8 cellular contexts compared by ENCODE assay signal in genomic region chr11:76445122-76446084, GRCh38. TPM values are rescaled to one million over a fixed set of nuclear protein-coding genes. Genes with fewer than 3 reads are reported as not detected.
A peak's percentile ranks its signal among the peaks of the same experiment; 100 is the strongest.
DNase-seq lines count a peak whose midpoint lies in the region; ATAC-seq and TF ChIP-seq lines count a peak whose summit lies in the region.

No MANE protein-coding gene starts in this region.

- peak overlapping the region; percentile 95 for H3K4me2 ChIP-seq in fibroblast of lung (ENCODE audit: extremely low read depth, insufficient read depth, low read length)

- BruUV-seq in Caco-2 (replicated peaks; lab: Mats Ljungman, UMichigan) (no TSS peak), Panc1 (replicated peaks; lab: Mats Ljungman, UMichigan) (no TSS peak)

- H3K27ac ChIP-seq in Panc1 (ENCODE audit: low read length): peak overlapping the region; percentile 100
- H3K27ac ChIP-seq in fibroblast of lung (ENCODE audit: insufficient read depth, low read length): peak overlapping the region; percentile 94

- H3K9ac ChIP-seq in fibroblast of lung (ENCODE audit: insufficient read depth, low read length): peak overlapping the region; percentile 93

- intact Hi-C loops in Caco-2 (cut with micrococcal nuclease; ENCODE audit: unreplicated experiment) (loop anchor here (1.0 to 10.0 kb wide), 7 partner anchors 10 to 415 kb away; partner anchors contain the start of genes ACER3, LRRC32 and WNT11), Panc1 (cut with micrococcal nuclease; ENCODE audit: unreplicated experiment) (no loop called here)

- H3K4me3 Mint-ChIP-seq in Caco-2 (ENCODE audit: unreplicated experiment) (peak overlapping the region; percentile 98), naive B cell (peak overlapping the region; percentile 90 to 99 (median 96))
- peak overlapping the region; percentile 96 for H3K4me3 Mint-ChIP-seq in stimulated activated effector memory CD8-positive, alpha-beta T cell treated with anti-CD3 and anti-CD28 coated beads, Interleukin-12 subunit alpha, Interleukin-12 subunit beta, amount 100 ng/mL, for 72 hours

- H3K4me1 Mint-ChIP-seq in Caco-2 (ENCODE audit: low read depth, unreplicated experiment): peaks cover 34% of the 10 kb centered on the region
- H3K4me1 Mint-ChIP-seq in naive B cell: peaks cover 36 to 44% (median 43%) of the 10 kb centered on the region in 3 donors
- peaks cover 39% of the 10 kb centered on the region for H3K4me1 Mint-ChIP-seq in stimulated activated effector memory CD8-positive, alpha-beta T cell treated with anti-CD3 and anti-CD28 coated beads, Interleukin-12 subunit alpha, Interleukin-12 subunit beta, amount 100 ng/mL, for 72 hours

- H2AFZ ChIP-seq in fibroblast of lung (ENCODE audit: low read length): peak overlapping the region; percentile 58

- DNase-seq in Caco-2 (peak; percentile 98 to 99), Panc1 (ENCODE audit: low read depth, low spot score) (peak; percentile 42), fibroblast of lung (ENCODE audit: low read depth in 2 of 2) (peak; percentile 83 to 93), naive B cell (peak; percentile 20)
- DNase-seq in activated T-helper 1 cell treated with anti-CD3 and anti-CD28 coated beads, Interleukin-2, amount 50 U/mL, for 16 hours (ENCODE audit: low read depth in 1 of 2, low spot score in 1 of 2): peak; percentile 6 to 25
- peak; percentile 37 to 75 for DNase-seq in stimulated activated effector memory CD8-positive, alpha-beta T cell treated with anti-CD3 and anti-CD28 coated beads, Interleukin-12 subunit alpha, Interleukin-12 subunit beta, amount 100 ng/mL, for 72 hours (ENCODE audit: low spot score in 2 of 2)

- H3K27me3 ChIP-seq in Caco-2 (replicated peaks; ENCODE audit: control insufficient read depth, insufficient read depth, low read length) (no peaks in the 10 kb centered on the region), Panc1 (ENCODE audit: control insufficient read depth, insufficient read depth, low read length) (no peaks in the 10 kb centered on the region), fibroblast of lung (ENCODE audit: control insufficient read depth, insufficient read depth, low read length) (no peaks in the 10 kb centered on the region)

- peak overlapping the region; percentile 99 for H3K27ac Mint-ChIP-seq in Caco-2 (ENCODE audit: unreplicated experiment)
- peak overlapping the region; percentile 94 to 99 (median 97) for H3K27ac Mint-ChIP-seq in naive B cell
- H3K27ac Mint-ChIP-seq in stimulated activated effector memory CD8-positive, alpha-beta T cell treated with anti-CD3 and anti-CD28 coated beads, Interleukin-12 subunit alpha, Interleukin-12 subunit beta, amount 100 ng/mL, for 72 hours: peak overlapping the region; percentile 99

- TF ChIP-seq RAD21 in Ishikawa (IDR thresholded peaks at IDR 0.05; ENCODE audit: low read depth): no peak; the same call in 1 of the 2 replicates

- TF ChIP-seq EP300 in Ishikawa (IDR thresholded peaks at IDR 0.05; ENCODE audit: borderline replicate concordance): no peak

- no peaks in the 10 kb centered on the region for H3K9me3 ChIP-seq in Caco-2
- H3K9me3 ChIP-seq in Panc1 (ENCODE audit: control insufficient read depth, insufficient read depth, low read depth, low read length): no peaks in the 10 kb centered on the region
- H3K9me3 ChIP-seq in fibroblast of lung (ENCODE audit: control insufficient read depth, insufficient read depth, low read depth, low read length): no peaks in the 10 kb centered on the region

- in situ Hi-C loops in Panc1 (cut with HindIII; ENCODE audit: low pct_unique_long_range_greater_than_20kb, low sequenced_read_pairs): no loop called here

- H4K20me1 ChIP-seq in fibroblast of lung (ENCODE audit: control insufficient read depth, extremely low read depth, insufficient read depth, low read length): no peaks in the 10 kb centered on the region

- H3K36me3 ChIP-seq in Caco-2 (ENCODE audit: control insufficient read depth, insufficient read depth, low read length) (no peaks in the 10 kb centered on the region), Panc1 (ENCODE audit: control insufficient read depth, insufficient read depth, low read length) (peaks cover 21% of the 10 kb centered on the region), fibroblast of lung (ENCODE audit: control insufficient read depth, insufficient read depth, low read length) (peaks cover 2% of the 10 kb centered on the region)

- H3K9me3 Mint-ChIP-seq in Caco-2 (ENCODE audit: unreplicated experiment) (no peaks in the 10 kb centered on the region), naive B cell (no peaks in the 10 kb centered on the region)
- H3K9me3 Mint-ChIP-seq in stimulated activated effector memory CD8-positive, alpha-beta T cell treated with anti-CD3 and anti-CD28 coated beads, Interleukin-12 subunit alpha, Interleukin-12 subunit beta, amount 100 ng/mL, for 72 hours: no peaks in the 10 kb centered on the region

- H3K36me3 Mint-ChIP-seq in Caco-2 (ENCODE audit: insufficient read depth, unreplicated experiment) (peaks cover 57% of the 10 kb centered on the region), naive B cell (peaks cover 0 to 4% of the 10 kb centered on the region in 2 donors)
- peaks cover 59% of the 10 kb centered on the region for H3K36me3 Mint-ChIP-seq in stimulated activated effector memory CD8-positive, alpha-beta T cell treated with anti-CD3 and anti-CD28 coated beads, Interleukin-12 subunit alpha, Interleukin-12 subunit beta, amount 100 ng/mL, for 72 hours

- H3K27me3 Mint-ChIP-seq in Caco-2 (ENCODE audit: insufficient read depth, unreplicated experiment) (no peaks in the 10 kb centered on the region), naive B cell (no peaks in the 10 kb centered on the region)

- peak overlapping the region; percentile 92 for H3K4me3 ChIP-seq in Caco-2 (ENCODE audit: low read depth, low read length)
- peak overlapping the region; percentile 91 to 99 for H3K4me3 ChIP-seq in Panc1 (ENCODE audit: low read depth in 2 of 2, low read length in 2 of 2)
- H3K4me3 ChIP-seq in fibroblast of lung (replicated peaks in 1 of 4; ENCODE audit: control extremely low read depth in 1 of 4, insufficient read depth in 1 of 4, low read depth in 3 of 4, low read length in 4 of 4): peak overlapping the region; percentile 80 to 97 (median 92)

- H3K79me2 ChIP-seq in fibroblast of lung (ENCODE audit: control insufficient read depth, insufficient read depth, low read length): peaks cover 20% of the 10 kb centered on the region

- TF ChIP-seq CTCF in Caco-2 (IDR thresholded peaks at IDR 0.05; ENCODE audit: insufficient read depth in 1 of 2, low read depth in 1 of 2, low read length in 1 of 2, severe bottlenecking in 1 of 2, unreplicated experiment in 1 of 2) (peak; percentile 24 to 68), Panc1 (IDR thresholded peaks at IDR 0.05) (no peak), fibroblast of lung (conservative IDR thresholded peaks at IDR 0.05 in 1 of 2, IDR thresholded peaks at IDR 0.05 in 1 of 2; ENCODE audit: low read depth in 1 of 2, low read length in 2 of 2) (no peak)

- CTCF ChIA-PET in Caco-2 (lab: Charles Lee): interaction anchor here (0.6 to 2.6 kb wide), 13 partner anchors 10 to 602 kb away, joined by 3 to 21 read pairs (median 6); partner anchors contain the start of gene TSKU
- CTCF ChIA-PET in Panc1 (lab: Charles Lee): interaction anchor here (0.6 to 1.4 kb wide), 4 partner anchors 30 to 319 kb away, joined by 3 to 4 read pairs (median 4); no protein-coding TSS in a partner anchor

- H3K4me1 ChIP-seq in Caco-2 (peaks cover 15% of the 10 kb centered on the region), Panc1 (ENCODE audit: control insufficient read depth, insufficient read depth, low read length) (peaks cover 13% of the 10 kb centered on the region), fibroblast of lung (ENCODE audit: control insufficient read depth, extremely low read depth, insufficient read depth, low read length) (no peaks in the 10 kb centered on the region)

- peak; percentile 19 for ATAC-seq in GM21515 (IDR thresholded peaks at IDR 0.05; ENCODE audit: unreplicated experiment)
- ATAC-seq in Panc1: peak; percentile 87
- peak; percentile 3 to 5 for ATAC-seq in naive B cell (ENCODE audit: low read depth in 2 of 2)
- peak; percentile 55 for ATAC-seq in stimulated activated effector memory CD8-positive, alpha-beta T cell treated with anti-CD3 and anti-CD28 coated beads, Interleukin-12 subunit alpha, Interleukin-12 subunit beta, amount 100 ng/mL, for 72 hours

- POLR2A ChIA-PET in Caco-2 (lab: Charles Lee): interaction anchor here (0.6 to 1.0 kb wide), 4 partner anchors 9 to 659 kb away, joined by 3 to 9 read pairs (median 5); no protein-coding TSS in a partner anchor
- POLR2A ChIA-PET in Panc1 (lab: Charles Lee): no interaction called here

TF ChIP-seq in Ishikawa, 13 proteins besides CTCF, POLR2A, EP300 and RAD21:
- TF ChIP-seq, protein P1, sequence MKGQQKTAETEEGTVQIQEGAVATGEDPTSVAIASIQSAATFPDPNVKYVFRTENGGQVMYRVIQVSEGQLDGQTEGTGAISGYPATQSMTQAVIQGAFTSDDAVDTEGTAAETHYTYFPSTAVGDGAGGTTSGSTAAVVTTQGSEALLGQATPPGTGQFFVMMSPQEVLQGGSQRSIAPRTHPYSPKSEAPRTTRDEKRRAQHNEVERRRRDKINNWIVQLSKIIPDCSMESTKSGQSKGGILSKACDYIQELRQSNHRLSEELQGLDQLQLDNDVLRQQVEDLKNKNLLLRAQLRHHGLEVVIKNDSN (IDR thresholded peaks at IDR 0.05): no peak
- peak; percentile 36; the same call in 1 of the 2 replicates for TF ChIP-seq TAF1 (IDR thresholded peaks at IDR 0.05; ENCODE audit: low read depth)
- TF ChIP-seq TCF12 (IDR thresholded peaks at IDR 0.05; ENCODE audit: low read depth): peak; percentile 51; the same call in 1 of the 2 replicates
- TF ChIP-seq, protein P2, sequence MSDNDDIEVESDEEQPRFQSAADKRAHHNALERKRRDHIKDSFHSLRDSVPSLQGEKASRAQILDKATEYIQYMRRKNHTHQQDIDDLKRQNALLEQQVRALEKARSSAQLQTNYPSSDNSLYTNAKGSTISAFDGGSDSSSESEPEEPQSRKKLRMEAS (IDR thresholded peaks at IDR 0.05): peak; percentile 48; the same call in 1 of the 2 replicates
- peak; percentile 40; the same call in 1 of the 2 replicates for TF ChIP-seq CREB1 (IDR thresholded peaks at IDR 0.05; ENCODE audit: low read depth)
- TF ChIP-seq TEAD4 (IDR thresholded peaks at IDR 0.05): no peak

RNA-seq across cellular contexts. Expression of gene EMSY, which starts 0.6 kb away (rescaled TPM):
- total RNA-seq in Caco-2 (2022) (43.6 and 53.6 TPM in 2 replicates), Panc1 (2021; ENCODE audit: unreplicated experiment) (26.4 TPM), fibroblast of lung (11.6 and 11.9 TPM in 2 replicates)
- polyA plus RNA-seq in Panc1 (2012; ENCODE audit: insufficient read length): 15.5 TPM
- polyA plus RNA-seq in fibroblast of lung (14.2 and 15.2 TPM in 2 replicates), naive B cell (ENCODE audit: low read depth in 6 of 6) (10 to 100 TPM; 15.0 to 26.8 (median 22.2) TPM)
- polyA plus RNA-seq in fibroblast of lung (2012): 7.0 and 8.3 TPM in 2 replicates
- polyA minus RNA-seq in fibroblast of lung (ENCODE audit: low replicate concordance): 9.1 and 24.6 TPM in 2 replicates

Comparison
In these comparisons a context has a peak if more than half of its experiments do, and no peak if none do; other contexts are left out.
1. Peak in every context shown above with its lines: DNase-seq, ATAC-seq, H3K4me3 ChIP-seq and H3K27ac ChIP-seq.
2. DNase-seq: peak in every context shown above with its lines; median percentile 98 in Caco-2; 88 in fibroblast of lung; 56 in stimulated activated effector memory CD8-positive, alpha-beta T cell treated with anti-CD3 and anti-CD28 coated beads, Interleukin-12 subunit alpha, Interleukin-12 subunit beta, amount 100 ng/mL, for 72 hours; 42 in Panc1; 20 in naive B cell; 16 in activated T-helper 1 cell treated with anti-CD3 and anti-CD28 coated beads, Interleukin-2, amount 50 U/mL, for 16 hours.
3. CTCF ChIP-seq: peak in Caco-2 (2 of 2); none in Panc1 (single experiment) and fibroblast of lung (0 of 2).
4. ATAC-seq: peak in every context shown above with its lines; median percentile 87 in Panc1; 55 in stimulated activated effector memory CD8-positive, alpha-beta T cell treated with anti-CD3 and anti-CD28 coated beads, Interleukin-12 subunit alpha, Interleukin-12 subunit beta, amount 100 ng/mL, for 72 hours; 19 in GM21515; 4 in naive B cell.